26 cellular contexts compared by ENCODE assay signal in the genomic region with DNA sequence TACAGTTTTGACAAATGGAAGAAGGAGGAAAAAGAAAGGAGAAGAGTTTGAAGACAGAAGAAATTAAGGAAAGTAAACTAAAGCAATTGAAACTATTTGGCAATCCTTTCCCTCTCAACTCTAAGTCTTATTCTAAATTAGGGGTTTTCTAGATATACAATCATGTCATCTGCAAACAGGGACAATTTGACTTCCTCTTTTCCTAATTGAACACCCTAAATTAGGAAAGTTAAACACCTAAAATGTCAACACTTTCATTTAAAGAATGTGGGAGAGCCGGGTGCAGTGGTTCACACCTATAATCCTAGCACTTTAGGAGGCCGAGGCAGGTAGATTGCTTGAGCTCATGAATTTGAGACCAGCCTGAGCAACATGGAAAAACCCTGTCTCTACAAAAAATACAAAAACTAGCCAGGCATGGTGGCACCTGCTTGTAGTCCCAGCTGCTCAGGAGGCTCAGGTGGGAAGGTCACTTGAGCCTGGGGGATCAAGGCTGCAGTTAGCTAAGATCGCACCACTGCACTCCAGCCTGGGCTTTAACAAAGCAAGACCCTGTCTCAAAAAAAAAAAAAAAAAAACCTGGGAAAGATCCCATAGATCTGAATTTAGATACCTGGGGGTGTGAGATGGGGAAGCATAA. TPM values are rescaled to one million over a fixed set of nuclear protein-coding genes. Genes with fewer than 3 reads are reported as not detected.
DNase-seq lines count a peak whose midpoint lies in the region; ATAC-seq, FAIRE-seq and TF ChIP-seq lines count a peak whose summit lies in the region.
"Had no signal": no experiment of that assay in that cellular context is flagged by ENCODE, and none has a peak within 500 bp of the region (broad histone marks: within the 10 kb centered on the region; RNA-seq: fewer than 3 reads in every experiment).

No MANE protein-coding gene starts in this region.

- H2BK15ac ChIP-seq in IMR-90 (ENCODE audit: low read depth, low read length), result no peak overlapping the region; the same call in 2 of the 3 replicates

- H3K4me3 ChIP-seq in IMR-90 (ENCODE audit: insufficient read depth, low read depth, low read length), result no peak overlapping the region
- H3K4me3 ChIP-seq in smooth muscle cell, result no peak overlapping the region
- no peak overlapping the region for H3K4me3 ChIP-seq in pancreas
- H3K4me3 ChIP-seq: coronary artery, GM23248, right lobe of liver, upper lobe of left lung had no signal

- H3K36me3 ChIP-seq in IMR-90 (ENCODE audit: control insufficient read depth, insufficient read depth, low read length) (no peaks in the 10 kb centered on the region), smooth muscle cell (ENCODE audit: low read depth) (no peaks in the 10 kb centered on the region), pancreas (no peaks in the 10 kb centered on the region)
- H3K36me3 ChIP-seq: BE2C, brain microvascular endothelial cell, right lobe of liver, upper lobe of left lung had no signal

- FAIRE-seq in pancreas (lab: Jason Lieb, UNC), result no peak
- FAIRE-seq: keratinocyte had no signal

- POLR2A ChIA-PET in IMR-90 (lab: Charles Lee; ENCODE audit: unreplicated experiment), result no interaction called here

- H2AK5ac ChIP-seq in IMR-90 (ENCODE audit: low read depth, low read length), result no peak overlapping the region

- 0 out of 2 replicates have a peak overlapping the region, but pooled peaks have one; percentile 63 for H2BK20ac ChIP-seq in IMR-90 (ENCODE audit: low read depth, low read length)

- no peaks in the 10 kb centered on the region; the same call in 1 of the 2 replicates for H4K20me1 ChIP-seq in IMR-90 (ENCODE audit: insufficient read depth, low read length)
- no peaks in the 10 kb centered on the region for H4K20me1 ChIP-seq in smooth muscle cell (ENCODE audit: low read depth)

- H3K4me3 Mint-ChIP-seq in activated T-cell treated with anti-CD3 and anti-CD28 coated beads, Interleukin-2, amount 50 U/mL, for 24 hours, result no peak overlapping the region
- no peak overlapping the region for H3K4me3 Mint-ChIP-seq in activated T-cell treated with anti-CD3 and anti-CD28 coated beads, Interleukin-2, amount 50 U/mL, for 4 hours
- H3K4me3 Mint-ChIP-seq: naive B cell had no signal

- H3K9me3 Mint-ChIP-seq in activated T-cell treated with anti-CD3 and anti-CD28 coated beads, Interleukin-2, amount 50 U/mL, for 24 hours, result no peaks in the 10 kb centered on the region
- no peaks in the 10 kb centered on the region for H3K9me3 Mint-ChIP-seq in activated T-cell treated with anti-CD3 and anti-CD28 coated beads, Interleukin-2, amount 50 U/mL, for 4 hours
- H3K9me3 Mint-ChIP-seq: activated T-helper 2 cell treated with anti-CD3 and anti-CD28 coated beads, Interferon-gamma antibody, Interleukin-2, Interleukin-4, amounts not matched to agents 10 μg/mL and 5 μg/mL and 100 μg/mL, durations not matched to agents 14 hours and 24 hours and 36 hours; naive B cell had no signal

- H3K18ac ChIP-seq in IMR-90 (ENCODE audit: low read depth, low read length), result no peak overlapping the region

- H2BK5ac ChIP-seq in IMR-90 (ENCODE audit: low read depth, low read length, poor library complexity, severe bottlenecking), result no peak overlapping the region

- dilution Hi-C loops in IMR-90 (cut with HindIII; ENCODE audit: low sequenced_read_pairs, unreplicated experiment), result no loop called here

- H3K27me3 ChIP-seq in IMR-90 (ENCODE audit: control insufficient read depth, insufficient read depth, low read length), result no peaks in the 10 kb centered on the region
- no peaks in the 10 kb centered on the region for H3K27me3 ChIP-seq in smooth muscle cell (ENCODE audit: low read depth)
- H3K27me3 ChIP-seq in pancreas, result no peaks in the 10 kb centered on the region
- H3K27me3 ChIP-seq: BE2C, brain microvascular endothelial cell, right lobe of liver, upper lobe of left lung had no signal

- H3K9ac ChIP-seq in IMR-90 (ENCODE audit: low read depth, low read length), result no peak overlapping the region
- no peak overlapping the region for H3K9ac ChIP-seq in smooth muscle cell (ENCODE audit: low read depth)
- H3K9ac ChIP-seq: GM23248, SK-N-SH had no signal

- DNase-seq in activated T-cell treated with anti-CD3 and anti-CD28 coated beads, Interleukin-2, amount 50 U/mL, for 24 hours, result no peak
- DNase-seq in activated T-cell treated with anti-CD3 and anti-CD28 coated beads, Interleukin-2, amount 50 U/mL, for 4 hours, result no peak
- DNase-seq in IMR-90, result no peak
- no peak for DNase-seq in smooth muscle cell (lab: John Stamatoyannopoulos, UW; ENCODE audit: unreplicated experiment)
- DNase-seq in HUDEP-2 (lab: John Stamatoyannopoulos, UW; ENCODE audit: unreplicated experiment in 76 of 76), result no peak
- no peak for DNase-seq in pancreas
- DNase-seq in medulla oblongata (ENCODE audit: extremely low spot score), result no peak
- DNase-seq: activated CD8-positive, alpha-beta memory T cell treated with anti-CD3 and anti-CD28 coated beads for 24 hours; BE2C; brain microvascular endothelial cell; Calu3; GM23248; Kasumi-1; mammary epithelial cell; naive B cell; NCI-H1092; NCI-H2081 treated with DMSO at 0.1 percent for 48 hours; right lobe of liver; SK-N-SH; stimulated activated naive CD4-positive, alpha-beta T cell treated with Interleukin-2 at 50 U/mL for 16 hours; T-helper 9 cell; upper lobe of left lung had no signal

- no peak overlapping the region for H3K4ac ChIP-seq in IMR-90 (ENCODE audit: low read depth, low read length)

- no peak overlapping the region for H3K14ac ChIP-seq in IMR-90 (replicated peaks; ENCODE audit: low read depth, low read length)

- H4K8ac ChIP-seq in IMR-90 (ENCODE audit: low read depth in 2 of 2, low read length in 2 of 2), result no peak overlapping the region

- H3K9me1 ChIP-seq in IMR-90 (ENCODE audit: insufficient read depth, low read length), result no peaks in the 10 kb centered on the region; the same call in 1 of the 2 replicates

- no peak overlapping the region for H2BK120ac ChIP-seq in IMR-90 (ENCODE audit: low read depth, low read length)

- H3K23ac ChIP-seq in IMR-90 (ENCODE audit: low read depth, low read length), result no peak overlapping the region

- no peak overlapping the region for H3K56ac ChIP-seq in IMR-90 (ENCODE audit: extremely low read depth, insufficient read depth, low read length)

- no TSS peak for BruUV-seq in IMR-90 (replicated peaks; lab: Mats Ljungman, UMichigan)

- intact Hi-C loops in IMR-90 (cut with micrococcal nuclease), result no loop called here
- intact Hi-C loops in pancreas (cut with DNase I), result no loop called here

- no peaks in the 10 kb centered on the region for H3K79me2 ChIP-seq in smooth muscle cell (ENCODE audit: low read depth)

- TF ChIP-seq POLR2A in IMR-90 (IDR thresholded peaks at IDR 0.05; ENCODE audit: low read depth, low read length), result no peak

- H3K27ac ChIP-seq in IMR-90 (ENCODE audit: insufficient read depth, low read length) (no peak overlapping the region), smooth muscle cell (ENCODE audit: low read depth) (peak overlapping the region; percentile 51), pancreas (no peak overlapping the region)
- H3K27ac ChIP-seq: brain microvascular endothelial cell, GM23248, right lobe of liver, upper lobe of left lung had no signal

- H3K27me3 Mint-ChIP-seq in activated T-cell treated with anti-CD3 and anti-CD28 coated beads, Interleukin-2, amount 50 U/mL, for 24 hours, result no peaks in the 10 kb centered on the region
- H3K27me3 Mint-ChIP-seq in activated T-cell treated with anti-CD3 and anti-CD28 coated beads, Interleukin-2, amount 50 U/mL, for 4 hours (ENCODE audit: low read depth), result no peaks in the 10 kb centered on the region
- H3K27me3 Mint-ChIP-seq: naive B cell had no signal

- H3K27ac Mint-ChIP-seq in activated T-cell treated with anti-CD3 and anti-CD28 coated beads, Interleukin-2, amount 50 U/mL, for 24 hours, result peak overlapping the region; percentile 45
- H3K27ac Mint-ChIP-seq: activated T-helper 2 cell treated with anti-CD3 and anti-CD28 coated beads, Interferon-gamma antibody, Interleukin-2, Interleukin-4, amounts not matched to agents 10 μg/mL and 5 μg/mL and 100 μg/mL, durations not matched to agents 14 hours and 24 hours and 36 hours had no signal

- in situ Hi-C loops in IMR-90 (cut with MboI; ENCODE audit: low sequenced_read_pairs), result no loop called here

- H3F3A ChIP-seq in smooth muscle cell (ENCODE audit: low read depth), result peaks cover 5% of the 10 kb centered on the region

- no peak overlapping the region for H2AFZ ChIP-seq in IMR-90 (replicated peaks; ENCODE audit: low read length, poor library complexity)
- no peak overlapping the region for H2AFZ ChIP-seq in smooth muscle cell (ENCODE audit: low read depth)
- H2AFZ ChIP-seq: GM23248 had no signal

- ATAC-seq in activated T-cell treated with anti-CD3 and anti-CD28 coated beads, Interleukin-2, amount 50 U/mL, for 4 hours, result no peak
- peak; percentile 14 for ATAC-seq in GM21515 (IDR thresholded peaks at IDR 0.05; ENCODE audit: unreplicated experiment)
- ATAC-seq in IMR-90 (ENCODE audit: low read depth), result no peak
- no peak for ATAC-seq in pancreas
- ATAC-seq: right lobe of liver had no signal

- no peak overlapping the region for H4K5ac ChIP-seq in IMR-90 (ENCODE audit: low read depth, low read length)

- H3K79me1 ChIP-seq in IMR-90 (ENCODE audit: low read depth in 1 of 2, low read length in 2 of 2), result peaks cover 17 to 28% of the 10 kb centered on the region in 2 experiments

- no peak overlapping the region for H4K91ac ChIP-seq in IMR-90 (ENCODE audit: insufficient read depth, low read depth, low read length)

- H3K4me1 ChIP-seq in IMR-90 (ENCODE audit: control insufficient read depth, insufficient read depth, low read length) (peaks cover 5% of the 10 kb centered on the region), smooth muscle cell (ENCODE audit: low read depth) (peaks cover 9% of the 10 kb centered on the region), pancreas (peaks cover 0 to 18% (median 4%) of the 10 kb centered on the region in 3 donors)
- H3K4me1 ChIP-seq: BE2C, right lobe of liver had no signal

- no peak overlapping the region for H2AK9ac ChIP-seq in IMR-90 (replicated peaks; ENCODE audit: low read depth, low read length, poor library complexity)

- H3K4me1 Mint-ChIP-seq in activated T-cell treated with anti-CD3 and anti-CD28 coated beads, Interleukin-2, amount 50 U/mL, for 24 hours (ENCODE audit: low read depth), result peaks cover 34% of the 10 kb centered on the region
- peaks cover 16% of the 10 kb centered on the region for H3K4me1 Mint-ChIP-seq in activated T-cell treated with anti-CD3 and anti-CD28 coated beads, Interleukin-2, amount 50 U/mL, for 4 hours (ENCODE audit: low read depth)

- no peak overlapping the region for H3K4me2 ChIP-seq in IMR-90 (ENCODE audit: low read depth, low read length)
- H3K4me2 ChIP-seq in smooth muscle cell, result peak overlapping the region; percentile 24
- H3K4me2 ChIP-seq: SK-N-SH had no signal

- WGBS in IMR-90 (ENCODE audit: extremely low coverage in 2 of 2, insufficient read length in 1 of 2), 2 experiments, result no CpG with 5 or more reads among the region's 3 CpGs
- WGBS in smooth muscle cell (ENCODE audit: low lambda C conversion rate), result 93% methylated on average over 3 of the region's 3 CpGs
- 78 to 80% methylated on average over 3 of the region's 3 CpGs for WGBS in pancreas, 2 donors

- H3K36me3 Mint-ChIP-seq in activated T-cell treated with anti-CD3 and anti-CD28 coated beads, Interleukin-2, amount 50 U/mL, for 24 hours (ENCODE audit: low read depth), result peaks cover 17% of the 10 kb centered on the region
- peaks cover 22% of the 10 kb centered on the region for H3K36me3 Mint-ChIP-seq in activated T-cell treated with anti-CD3 and anti-CD28 coated beads, Interleukin-2, amount 50 U/mL, for 4 hours (ENCODE audit: insufficient read depth)
- H3K36me3 Mint-ChIP-seq: naive B cell had no signal

- no peak for TF ChIP-seq RAD21 in IMR-90 (IDR thresholded peaks at IDR 0.05; ENCODE audit: low read length)

- TF ChIP-seq CTCF in IMR-90 (conservative IDR thresholded peaks at IDR 0.05; ENCODE audit: low read depth, low read length) (no peak), smooth muscle cell (IDR thresholded peaks at IDR 0.05; ENCODE audit: borderline replicate concordance, insufficient read depth, poor library complexity, severe bottlenecking) (no peak), pancreas (IDR thresholded peaks at IDR 0.05) (no peak)

- H3K9me3 ChIP-seq in IMR-90 (ENCODE audit: control insufficient read depth, insufficient read depth, low read length) (no peaks in the 10 kb centered on the region), smooth muscle cell (replicated peaks; ENCODE audit: low read depth) (no peaks in the 10 kb centered on the region), pancreas (no peaks in the 10 kb centered on the region)
- H3K9me3 ChIP-seq: BE2C, right lobe of liver, SK-N-SH, upper lobe of left lung had no signal

- CTCF ChIA-PET in IMR-90 (lab: Yijun Ruan, JAX), result no interaction called here

RNA-seq across cellular contexts. Expression of a gene that starts 33.1 kb away (rescaled TPM):
- 10 to 100 TPM in 2 of 3 donors, 1 to 10 TPM in 1; 5.6 to 14.2 (median 12.2) TPM for total RNA-seq in activated T-cell treated with anti-CD3 and anti-CD28 coated beads, Interleukin-2, amount 50 U/mL, for 4 hours
- total RNA-seq in IMR-90 (2012; rRNA removed) (10.0 and 10.3 TPM in 2 replicates), smooth muscle cell (10.7 and 14.0 TPM in 2 replicates), pancreas (10 to 100 TPM; 43.5 to 75.2 (median 57.8) TPM)
- polyA plus RNA-seq in IMR-90 (2012; rRNA removed) (3.2 and 4.0 TPM in 2 replicates), smooth muscle cell (7.3 and 8.5 TPM in 2 replicates), pancreas (10 to 100 TPM in 1 of 2 donors, 1 to 10 TPM in 1; 5.7 to 15.5 TPM)
- 1.6 and 1.8 TPM in 2 replicates for polyA plus RNA-seq in IMR-90 (2012; cell fraction: cytosol; rRNA removed)
- 0.94 and 4.1 TPM in 2 replicates for polyA plus RNA-seq in IMR-90 (2012; cell fraction: nucleus; rRNA removed; ENCODE audit: low replicate concordance)
